ENCODE assay signal across 22 cellular contexts in the genomic region with DNA sequence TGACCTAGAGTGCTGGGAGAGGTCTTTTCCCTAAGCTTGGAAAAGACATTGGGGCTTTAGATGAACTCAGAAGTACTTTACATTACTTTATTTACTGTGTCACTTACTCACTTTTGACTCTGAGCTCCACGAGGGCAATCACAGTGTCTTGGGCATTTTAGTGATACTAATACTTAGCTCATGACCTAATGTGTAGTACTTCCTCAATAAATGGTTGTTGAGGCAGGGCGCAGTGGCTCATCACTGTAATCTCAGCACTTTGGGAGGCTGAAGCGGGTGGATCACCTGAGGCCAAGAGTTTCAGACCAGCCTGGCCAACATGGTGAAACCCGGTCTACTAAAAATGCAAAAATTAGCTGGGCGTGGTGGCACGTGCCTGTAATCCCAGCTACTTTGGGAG. TPM values are rescaled to one million over a fixed set of nuclear protein-coding genes. Genes with fewer than 3 reads are reported as not detected.
A peak's percentile ranks its signal among the peaks of the same experiment; 100 is the strongest.
DNase-seq lines count a peak whose midpoint lies in the region; ATAC-seq and TF ChIP-seq lines count a peak whose summit lies in the region.
"Had no signal": no experiment of that assay in that cellular context is flagged by ENCODE, and none has a peak within 500 bp of the region (broad histone marks: within the 10 kb centered on the region; RNA-seq: fewer than 3 reads in every experiment).

No MANE protein-coding gene starts in this region.

- no peak for TF ChIP-seq CTCF in HEK293 (tag by site-specific recombination; IDR thresholded peaks at IDR 0.05)

- H3K36me3 ChIP-seq in ACC112 (ENCODE audit: insufficient read depth, low read length) (peaks cover 83% of the 10 kb centered on the region), HEK293 (ENCODE audit: control insufficient read depth in 2 of 2, insufficient read depth in 1 of 2, low read length in 2 of 2) (peaks cover 96 to 98% of the 10 kb centered on the region in 2 experiments)

- H3K4me1 ChIP-seq in ACC112 (ENCODE audit: control insufficient read depth, insufficient read depth, low read length, unreplicated experiment): peaks cover 47% of the 10 kb centered on the region
- H3K4me1 ChIP-seq in HEK293 (ENCODE audit: control insufficient read depth, insufficient read depth, low read length): no peaks in the 10 kb centered on the region
- H3K4me1 ChIP-seq: HAP-1 had no signal

- peak overlapping the region; percentile 44 for H3K27ac ChIP-seq in ACC112 (ENCODE audit: low read depth, low read length)
- no peak overlapping the region for H3K27ac ChIP-seq in HEK293 (ENCODE audit: extremely low read depth, low read depth, low read length)
- H3K27ac ChIP-seq: HL-60 had no signal

- peaks cover 77% of the 10 kb centered on the region for H3K79me2 ChIP-seq in ACC112 (ENCODE audit: control insufficient read depth, insufficient read depth, low read length, unreplicated experiment)

- peak overlapping the region; percentile 22 to 39 for H3K27ac Mint-ChIP-seq in activated naive CD4-positive, alpha-beta T cell treated with anti-CD3 and anti-CD28 coated beads, Interleukin-2, amount 50 U/mL, for 72 hours
- H3K27ac Mint-ChIP-seq: CD4-positive, alpha-beta T cell; GM23338 had no signal

- POLR2A ChIA-PET in HEK293 (lab: Yijun Ruan, JAX): no interaction called here

- no peaks in the 10 kb centered on the region for H3K27me3 ChIP-seq in ACC112 (ENCODE audit: insufficient read depth, low read length)

- H3K9me3 Mint-ChIP-seq in activated naive CD4-positive, alpha-beta T cell treated with anti-CD3 and anti-CD28 coated beads, Interleukin-2, amount 50 U/mL, for 72 hours: no peaks in the 10 kb centered on the region
- H3K9me3 Mint-ChIP-seq: CD4-positive, alpha-beta T cell; GM23338 had no signal

- CTCF ChIA-PET in HEK293 (lab: Yijun Ruan, JAX): interaction anchor here (0.6 kb wide), 1 partner anchor 95 kb away, joined by 3 read pairs; no protein-coding TSS in a partner anchor

- no peak overlapping the region for H2AFZ ChIP-seq in ACC112 (ENCODE audit: low read length, unreplicated experiment)
- H2AFZ ChIP-seq: GM23338 had no signal

- no peak for DNase-seq in activated naive CD4-positive, alpha-beta T cell treated with anti-CD3 and anti-CD28 coated beads, Interleukin-2, amount 50 U/mL, for 72 hours (ENCODE audit: low spot score in 2 of 2)
- DNase-seq in activated naive CD4-positive, alpha-beta T cell (lab: John Stamatoyannopoulos, UW): no peak
- DNase-seq in left colon (no peak), NCI-H2196 (lab: John Stamatoyannopoulos, UW; ENCODE audit: unreplicated experiment) (no peak)
- DNase-seq in stimulated activated CD4-positive, alpha-beta T cell treated with anti-CD3 and anti-CD28 coated beads, Interleukin-4, amount 100 ng/mL, for 24 hours: no peak
- DNase-seq: CD4-positive, alpha-beta T cell; COR-L47; DMS79; KBM-7; NCI-H1105; NCI-H146; NCI-H2029 treated with DMSO at 0.1 percent for 48 hours; NCI-H446 treated with DMSO at 0.1 percent for 48 hours; NCI-H526 treated with DMSO at 0.1 percent for 48 hours; OCI-M1; RPMI8226 had no signal

- peaks cover 6 to 48% of the 10 kb centered on the region in 2 donors for H3K36me3 Mint-ChIP-seq in activated naive CD4-positive, alpha-beta T cell treated with anti-CD3 and anti-CD28 coated beads, Interleukin-2, amount 50 U/mL, for 72 hours

- intact Hi-C loops in left colon (cut with DNase I, micrococcal nuclease): no loop called here

- H3K4me3 ChIP-seq in ACC112 (ENCODE audit: low read depth, low read length) (no peak overlapping the region), HEK293 (ENCODE audit: low read depth, low read length) (no peak overlapping the region)
- H3K4me3 ChIP-seq: GM23338, HAP-1 had no signal

- no peak for ATAC-seq in activated naive CD4-positive, alpha-beta T cell treated with anti-CD3 and anti-CD28 coated beads, Interleukin-2, amount 50 U/mL, for 72 hours
- peak; percentile 84 for ATAC-seq in left colon
- ATAC-seq: GM23338, SK-N-SH treated with all-trans-retinoic acid at 6 μM for 48 hours had no signal

- H3K9me3 ChIP-seq in HEK293 (ENCODE audit: control insufficient read depth, insufficient read depth, low read depth, low read length): no peaks in the 10 kb centered on the region
- H3K9me3 ChIP-seq: HAP-1 had no signal

TF ChIP-seq in HEK293, 187 proteins besides CTCF, POLR2A, EP300 and RAD21:
- TF ChIP-seq ZNF140 (tag by site-specific recombination; IDR thresholded peaks at IDR 0.05): no peak
- TF ChIP-seq ZNF664 (tag by site-specific recombination; IDR thresholded peaks at IDR 0.05): peak; percentile 54; the same call in 1 of the 2 replicates

RNA-seq across cellular contexts. Expression of a gene that starts 19.8 kb away (rescaled TPM):
- total RNA-seq in activated naive CD4-positive, alpha-beta T cell treated with anti-CD3 and anti-CD28 coated beads, Interleukin-2, amount 50 U/mL, for 72 hours: 10 to 100 TPM; 10.5 to 11.4 TPM
- 1 to 10 TPM; 1.7 to 2.2 TPM for total RNA-seq in left colon

RNA-seq across cellular contexts. Expression of a gene that starts 47.1 kb away (rescaled TPM):
- 100 to 1,000 TPM; 165 to 170 TPM for total RNA-seq in activated naive CD4-positive, alpha-beta T cell treated with anti-CD3 and anti-CD28 coated beads, Interleukin-2, amount 50 U/mL, for 72 hours
- total RNA-seq in left colon: 100 to 1,000 TPM in 1 of 2 donors, 10 to 100 TPM in 1; 89.0 to 145 TPM
